Comparison of ENCODE assay signal across 25 cellular contexts in genomic region chr22:36165161-36165560, GRCh38. TPM values are rescaled to one million over a fixed set of nuclear protein-coding genes. Genes with fewer than 3 reads are reported as not detected.
DNase-seq lines count a peak whose midpoint lies in the region; ATAC-seq and TF ChIP-seq lines count a peak whose summit lies in the region.
"Had no signal": no experiment of that assay in that cellular context is flagged by ENCODE, and none has a peak within 500 bp of the region (broad histone marks: within the 10 kb centered on the region; RNA-seq: fewer than 3 reads in every experiment).

No MANE protein-coding gene starts in this region.

- ATAC-seq in central memory CD8-positive, alpha-beta T cell (replicated peaks; ENCODE audit: extremely low read depth, poor library complexity, severe bottlenecking): no peak
- ATAC-seq in naive B cell (ENCODE audit: low read depth in 2 of 2): no peak
- ATAC-seq: gastrocnemius medialis, K562, left colon had no signal

- H2AFZ ChIP-seq in hepatocyte: no peak overlapping the region

- no peak for TF ChIP-seq POLR2A in ovary (IDR thresholded peaks at IDR 0.05)

- CTCF ChIA-PET in activated naive CD4-positive, alpha-beta T cell treated with anti-CD3 and anti-CD28 coated beads, Interleukin-2, amount 10 ng/mL, durations not matched to agents 7 days and 5 days (lab: Charles Lee): interaction anchor here (0.8 kb wide), 1 partner anchor 13 kb away, joined by 3 read pairs; no protein-coding TSS in a partner anchor

- H3K9me3 ChIP-seq in ovary (no peaks in the 10 kb centered on the region), hepatocyte (ENCODE audit: low read depth) (no peaks in the 10 kb centered on the region)
- H3K9me3 ChIP-seq: esophagus muscularis mucosa, gastrocnemius medialis, SJCRH30 had no signal

- H4K20me1 ChIP-seq in hepatocyte (ENCODE audit: insufficient read depth, poor library complexity, severe bottlenecking): no peaks in the 10 kb centered on the region

- no peak overlapping the region for H3K27ac ChIP-seq in ovary
- no peak overlapping the region for H3K27ac ChIP-seq in hepatocyte
- H3K27ac ChIP-seq: esophagus muscularis mucosa, gastrocnemius medialis, SJCRH30 had no signal

- peaks cover 2% of the 10 kb centered on the region for H3K9me3 Mint-ChIP-seq in activated naive CD4-positive, alpha-beta T cell treated with anti-CD3 and anti-CD28 coated beads, Interleukin-2, amount 10 ng/mL, durations not matched to agents 7 days and 5 days
- H3K9me3 Mint-ChIP-seq in central memory CD8-positive, alpha-beta T cell: no peaks in the 10 kb centered on the region
- H3K9me3 Mint-ChIP-seq in naive B cell: peaks cover 0 to 4% (median 0%) of the 10 kb centered on the region in 7 donors
- H3K9me3 Mint-ChIP-seq: activated naive CD4-positive, alpha-beta T cell treated with anti-CD3 and anti-CD28 coated beads, Interleukin-2, amount 50 U/mL, for 24 hours had no signal

- intact Hi-C loops in ovary (cut with DNase I): no loop called here

- H3K4me3 ChIP-seq in ovary: no peak overlapping the region
- H3K4me3 ChIP-seq in hepatocyte: no peak overlapping the region
- H3K4me3 ChIP-seq: coronary artery, esophagus muscularis mucosa, gastrocnemius medialis, K562, SJCRH30, skin epidermis had no signal

- H3K79me2 ChIP-seq in hepatocyte: no peaks in the 10 kb centered on the region

- no peaks in the 10 kb centered on the region for H3K9me2 ChIP-seq in hepatocyte (replicated peaks; ENCODE audit: insufficient read depth)

- TF ChIP-seq CTCF in ovary (IDR thresholded peaks at IDR 0.05): no peak
- no peak for TF ChIP-seq CTCF in hepatocyte (IDR thresholded peaks at IDR 0.05; ENCODE audit: poor library complexity)

- TF ChIP-seq EP300 in ovary (IDR thresholded peaks at IDR 0.05): no peak

- H3K27me3 Mint-ChIP-seq in activated naive CD4-positive, alpha-beta T cell treated with anti-CD3 and anti-CD28 coated beads, Interleukin-2, amount 10 ng/mL, durations not matched to agents 7 days and 5 days: peaks cover 15% of the 10 kb centered on the region
- no peaks in the 10 kb centered on the region for H3K27me3 Mint-ChIP-seq in central memory CD8-positive, alpha-beta T cell
- no peaks in the 10 kb centered on the region for H3K27me3 Mint-ChIP-seq in naive B cell
- H3K27me3 Mint-ChIP-seq: activated naive CD4-positive, alpha-beta T cell treated with anti-CD3 and anti-CD28 coated beads, Interleukin-2, amount 50 U/mL, for 24 hours had no signal

- H3K27me3 ChIP-seq in ovary (no peaks in the 10 kb centered on the region), hepatocyte (no peaks in the 10 kb centered on the region)
- H3K27me3 ChIP-seq: esophagus muscularis mucosa, gastrocnemius medialis had no signal

- H3K36me3 ChIP-seq in ovary (no peaks in the 10 kb centered on the region), hepatocyte (replicated peaks; ENCODE audit: insufficient read depth, low read depth) (no peaks in the 10 kb centered on the region)
- H3K36me3 ChIP-seq: esophagus muscularis mucosa, gastrocnemius medialis, SJCRH30 had no signal

- peak overlapping the region; percentile 47 for H3K27ac Mint-ChIP-seq in activated naive CD4-positive, alpha-beta T cell treated with anti-CD3 and anti-CD28 coated beads, Interleukin-2, amount 10 ng/mL, durations not matched to agents 7 days and 5 days
- H3K27ac Mint-ChIP-seq in central memory CD8-positive, alpha-beta T cell (ENCODE audit: low read depth): peak overlapping the region; percentile 45
- H3K27ac Mint-ChIP-seq in naive B cell: peak overlapping the region in 4 of 6 donors; percentile 59 to 98 (median 74)
- H3K27ac Mint-ChIP-seq: activated T-helper 1 cell treated with anti-CD3 and anti-CD28 coated beads, Interleukin-12 subunit alpha, Interleukin-12 subunit beta, Interleukin-2, Interleukin-4 antibody, amounts not matched to agents 30 ng/mL and 10 ng/mL and 1 ng/mL, durations not matched to agents 14 hours and 24 hours and 36 hours; H9 had no signal

- H3K4me1 Mint-ChIP-seq in activated naive CD4-positive, alpha-beta T cell treated with anti-CD3 and anti-CD28 coated beads, Interleukin-2, amount 10 ng/mL, durations not matched to agents 7 days and 5 days: peaks cover 65% of the 10 kb centered on the region
- H3K4me1 Mint-ChIP-seq in central memory CD8-positive, alpha-beta T cell: peaks cover 65% of the 10 kb centered on the region
- H3K4me1 Mint-ChIP-seq in naive B cell: peaks cover 46 to 67% (median 50%) of the 10 kb centered on the region in 3 donors

- no peak for DNase-seq in activated naive CD4-positive, alpha-beta T cell treated with anti-CD3 and anti-CD28 coated beads, Interleukin-2, amount 10 ng/mL, durations not matched to agents 7 days and 5 days
- DNase-seq in activated naive CD4-positive, alpha-beta T cell (lab: John Stamatoyannopoulos, UW): no peak
- DNase-seq in central memory CD8-positive, alpha-beta T cell (ENCODE audit: low spot score in 2 of 2): no peak
- DNase-seq in naive B cell: no peak
- no peak for DNase-seq in hippocampal formation (lab: John Stamatoyannopoulos, UW)
- no peak for DNase-seq in HuH-7 (ENCODE audit: low spot score)
- no peak for DNase-seq in ovary
- DNase-seq in hepatocyte (ENCODE audit: low spot score): no peak
- DNase-seq: 8988T; activated CD4-positive, CD25-positive, alpha-beta regulatory T cell; gastrocnemius medialis; H9; left colon; NCI-H1417; NCI-H2081; NCI-H2227 treated with DMSO at 0.1 percent for 48 hours; NCI-H69; SJCRH30 had no signal

- H3K4me3 Mint-ChIP-seq in activated naive CD4-positive, alpha-beta T cell treated with anti-CD3 and anti-CD28 coated beads, Interleukin-2, amount 10 ng/mL, durations not matched to agents 7 days and 5 days: no peak overlapping the region
- H3K4me3 Mint-ChIP-seq in central memory CD8-positive, alpha-beta T cell: no peak overlapping the region
- peak overlapping the region in 2 of 8 donors; percentile 15 to 69 for H3K4me3 Mint-ChIP-seq in naive B cell
- H3K4me3 Mint-ChIP-seq: activated naive CD4-positive, alpha-beta T cell treated with anti-CD3 and anti-CD28 coated beads, Interleukin-2, amount 50 U/mL, for 24 hours; activated T-helper 1 cell treated with anti-CD3 and anti-CD28 coated beads, Interleukin-12 subunit alpha, Interleukin-12 subunit beta, Interleukin-2, Interleukin-4 antibody, amounts not matched to agents 30 ng/mL and 10 ng/mL and 1 ng/mL, durations not matched to agents 14 hours and 24 hours and 36 hours; H9 had no signal

- H3K36me3 Mint-ChIP-seq in activated naive CD4-positive, alpha-beta T cell treated with anti-CD3 and anti-CD28 coated beads, Interleukin-2, amount 10 ng/mL, durations not matched to agents 7 days and 5 days: peaks cover 6% of the 10 kb centered on the region
- peaks cover 22% of the 10 kb centered on the region for H3K36me3 Mint-ChIP-seq in central memory CD8-positive, alpha-beta T cell (ENCODE audit: insufficient read depth)
- no peaks in the 10 kb centered on the region for H3K36me3 Mint-ChIP-seq in naive B cell
- H3K36me3 Mint-ChIP-seq: activated naive CD4-positive, alpha-beta T cell treated with anti-CD3 and anti-CD28 coated beads, Interleukin-2, amount 50 U/mL, for 24 hours had no signal

- no peak overlapping the region for H3K4me2 ChIP-seq in hepatocyte

- peaks cover 8% of the 10 kb centered on the region for H3K4me1 ChIP-seq in ovary (ENCODE audit: insufficient read depth)
- H3K4me1 ChIP-seq in hepatocyte (ENCODE audit: insufficient read depth): no peaks in the 10 kb centered on the region
- H3K4me1 ChIP-seq: SJCRH30 had no signal

- WGBS in ovary, 3 donors: 84 to 94% (median 89%) methylated on average over 2 of the region's 2 CpGs
- WGBS in hepatocyte (ENCODE audit: low lambda C conversion rate, missing lambda C conversion rate): 89% methylated on average over 2 of the region's 2 CpGs

RNA-seq across cellular contexts. Expression of gene APOL3, which starts 4.6 kb away (rescaled TPM):
- polyA plus RNA-seq in naive B cell (ENCODE audit: low read depth in 6 of 6) (10 to 100 TPM; 15.5 to 41.3 (median 31.7) TPM), ovary (10 to 100 TPM; 19.6 to 62.1 TPM), hepatocyte (0.79 and 2.1 TPM in 2 replicates)
- total RNA-seq in ovary (10 to 100 TPM; 15.4 to 23.0 (median 18.6) TPM), hepatocyte (1.3 and 2.7 TPM in 2 replicates)
- total RNA-seq: H9, SJCRH30 had no signal

RNA-seq across cellular contexts. Expression of gene APOL4, which starts 36.4 kb away (rescaled TPM):
- polyA plus RNA-seq in naive B cell (ENCODE audit: low read depth in 6 of 6) (1 to 10 TPM in 1 of 6 donors, under 1 TPM in 3, not detected in 2; 0.09 to 1.6 (median 0.72) TPM), ovary (1 to 10 TPM; 5.6 to 8.5 TPM), hepatocyte (0.97 and 1.5 TPM in 2 replicates)
- total RNA-seq in ovary (10 to 100 TPM in 3 of 7 donors, 1 to 10 TPM in 2, under 1 TPM in 2; 0.31 to 18.6 (median 7.3) TPM), hepatocyte (1.0 and 2.8 TPM in 2 replicates)
- total RNA-seq: H9, MCF 10A had no signal
